12 cellular contexts compared by ENCODE assay signal in the genomic region with DNA sequence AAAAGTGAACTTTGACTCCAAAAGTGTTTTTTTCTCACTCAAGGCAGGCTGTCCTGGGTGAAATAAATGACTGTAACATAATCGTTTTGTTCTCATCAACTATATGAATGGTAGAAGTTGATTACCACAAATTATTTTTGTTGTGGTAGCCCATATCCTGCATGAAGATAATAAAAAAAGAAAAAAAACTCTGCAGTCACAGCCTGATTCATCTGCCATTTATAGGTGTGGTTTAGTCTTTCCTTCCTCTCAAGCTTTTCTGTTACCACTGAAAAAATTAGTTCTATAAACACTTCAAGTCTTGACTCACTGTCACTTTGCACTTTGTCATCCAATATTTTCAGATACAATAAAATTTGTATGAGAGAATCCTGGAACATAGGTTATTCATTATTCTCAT.
DNase-seq lines count a peak whose midpoint lies in the region; ATAC-seq and TF ChIP-seq lines count a peak whose summit lies in the region.
"Had no signal": no experiment of that assay in that cellular context is flagged by ENCODE, and none has a peak within 500 bp of the region (broad histone marks: within the 10 kb centered on the region; RNA-seq: fewer than 3 reads in every experiment).

No MANE protein-coding gene starts in this region.

- intact Hi-C loops in CD8-positive, alpha-beta T cell (cut with DNase I, micrococcal nuclease): no loop called here

- H3K4me1 ChIP-seq in CD8-positive, alpha-beta T cell (ENCODE audit: insufficient read depth, low read length): peaks cover 21% of the 10 kb centered on the region

- peaks cover 33% of the 10 kb centered on the region for H3K27me3 Mint-ChIP-seq in CD8-positive, alpha-beta T cell (ENCODE audit: low read depth)
- peaks cover 30% of the 10 kb centered on the region for H3K27me3 Mint-ChIP-seq in central memory CD8-positive, alpha-beta T cell

- no peaks in the 10 kb centered on the region for H3K36me3 Mint-ChIP-seq in CD8-positive, alpha-beta T cell
- no peaks in the 10 kb centered on the region for H3K36me3 Mint-ChIP-seq in central memory CD8-positive, alpha-beta T cell (ENCODE audit: insufficient read depth)

- no peak overlapping the region for H3K4me3 ChIP-seq in CD8-positive, alpha-beta T cell (ENCODE audit: low read depth, low read length)
- H3K4me3 ChIP-seq in NB4 (ENCODE audit: low read depth, low read length): no peak overlapping the region

- TF ChIP-seq CTCF in CD8-positive, alpha-beta T cell (IDR thresholded peaks at IDR 0.05): no peak
- TF ChIP-seq CTCF in NB4 (IDR thresholded peaks at IDR 0.05; ENCODE audit: low read depth, low read length) (no peak), GM20000 (IDR thresholded peaks at IDR 0.05; ENCODE audit: extremely low read depth, missing control alignments) (no peak)

- H3K4me3 Mint-ChIP-seq in CD8-positive, alpha-beta T cell: no peak overlapping the region
- H3K4me3 Mint-ChIP-seq in central memory CD8-positive, alpha-beta T cell: no peak overlapping the region

- no peak for DNase-seq in CD8-positive, alpha-beta T cell
- DNase-seq in NB4 (ENCODE audit: low read depth) (peak; percentile 69), GM20000 (ENCODE audit: low spot score) (no peak), activated gamma-delta T cell (lab: John Stamatoyannopoulos, UW) (no peak), anterior cingulate cortex (lab: John Stamatoyannopoulos, UW) (no peak)
- DNase-seq in central memory CD8-positive, alpha-beta T cell (ENCODE audit: low spot score in 2 of 2): no peak
- DNase-seq: activated CD8-positive, alpha-beta memory T cell treated with anti-CD3 and anti-CD28 coated beads for 24 hours; brain microvascular endothelial cell; NCI-H1048; NCI-H524 treated with DMSO at 0.1 percent for 48 hours had no signal

- H3K27ac Mint-ChIP-seq in CD8-positive, alpha-beta T cell: no peak overlapping the region
- H3K27ac Mint-ChIP-seq in central memory CD8-positive, alpha-beta T cell (ENCODE audit: low read depth): peak overlapping the region; percentile 16

- no peak for TF ChIP-seq POLR2A in NB4 (IDR thresholded peaks at IDR 0.05; ENCODE audit: extremely low read depth, insufficient read length)

- H3K9me3 Mint-ChIP-seq in CD8-positive, alpha-beta T cell: no peaks in the 10 kb centered on the region
- no peaks in the 10 kb centered on the region for H3K9me3 Mint-ChIP-seq in central memory CD8-positive, alpha-beta T cell

- H3K27ac ChIP-seq in CD8-positive, alpha-beta T cell (ENCODE audit: low read depth, low read length): no peak overlapping the region
- H3K27ac ChIP-seq: brain microvascular endothelial cell had no signal

- no peaks in the 10 kb centered on the region for H3K9me3 ChIP-seq in CD8-positive, alpha-beta T cell (ENCODE audit: low read length)

- H3K36me3 ChIP-seq in CD8-positive, alpha-beta T cell (ENCODE audit: insufficient read depth, low read length): no peaks in the 10 kb centered on the region
- H3K36me3 ChIP-seq: brain microvascular endothelial cell had no signal

- CTCF ChIA-PET in CD8-positive, alpha-beta T cell (lab: Charles Lee): interaction anchor here (0.7 to 1.3 kb wide), 3 partner anchors 12 to 1524 kb away, joined by 3 to 4 read pairs (median 3); no protein-coding TSS in a partner anchor

- H3K27me3 ChIP-seq in CD8-positive, alpha-beta T cell (ENCODE audit: insufficient read depth, low read length): peaks cover 7% of the 10 kb centered on the region
- H3K27me3 ChIP-seq: brain microvascular endothelial cell had no signal

- POLR2A ChIA-PET in CD8-positive, alpha-beta T cell (lab: Charles Lee): no interaction called here

- peaks cover 20% of the 10 kb centered on the region for H3K4me1 Mint-ChIP-seq in CD8-positive, alpha-beta T cell (ENCODE audit: low read depth)
- H3K4me1 Mint-ChIP-seq in central memory CD8-positive, alpha-beta T cell: peaks cover 4% of the 10 kb centered on the region

- ATAC-seq in CD8-positive, alpha-beta T cell: peak; percentile 86
- peak; percentile 48 for ATAC-seq in GM21367 (IDR thresholded peaks at IDR 0.05; ENCODE audit: unreplicated experiment)
- ATAC-seq in central memory CD8-positive, alpha-beta T cell (replicated peaks; ENCODE audit: extremely low read depth, poor library complexity, severe bottlenecking): peak; percentile 85
- ATAC-seq in GM18511 (IDR thresholded peaks at IDR 0.05; ENCODE audit: unreplicated experiment): no peak
